11 cellular contexts compared by ENCODE assay signal in genomic region chr10:3093996-3094395, GRCh38. TPM values are rescaled to one million over a fixed set of nuclear protein-coding genes. Genes with fewer than 3 reads are reported as not detected.
A peak's percentile ranks its signal among the peaks of the same experiment; 100 is the strongest.
DNase-seq lines count a peak whose midpoint lies in the region; ATAC-seq and TF ChIP-seq lines count a peak whose summit lies in the region.
"Had no signal": no experiment of that assay in that cellular context is flagged by ENCODE, and none has a peak within 500 bp of the region (broad histone marks: within the 10 kb centered on the region; RNA-seq: fewer than 3 reads in every experiment).

No MANE protein-coding gene starts in this region.

- no peaks in the 10 kb centered on the region for H3K27me3 ChIP-seq in SK-N-SH (ENCODE audit: insufficient read depth)
- no peaks in the 10 kb centered on the region for H3K27me3 ChIP-seq in PC-9 (ENCODE audit: insufficient read depth, low read depth)
- no peaks in the 10 kb centered on the region for H3K27me3 ChIP-seq in trophoblast cell (ENCODE audit: insufficient read depth, low read length)
- H3K27me3 ChIP-seq: thyroid gland had no signal

- H4K91ac ChIP-seq in trophoblast cell (ENCODE audit: low read depth, low read length), result peak overlapping the region; percentile 57

- H3F3A ChIP-seq in SK-N-SH (replicated peaks; ENCODE audit: insufficient read depth), result peaks cover 60% of the 10 kb centered on the region
- peaks cover 48% of the 10 kb centered on the region for H3F3A ChIP-seq in PC-9 (ENCODE audit: insufficient read depth, low read depth)

- no peak for ATAC-seq in SK-N-SH treated with all-trans-retinoic acid at 6 μM for 48 hours
- ATAC-seq: esophagus mucosa had no signal

- H3K36me3 ChIP-seq in SK-N-SH (replicated peaks in 1 of 2; ENCODE audit: control insufficient read depth in 1 of 2, insufficient read depth in 2 of 2, low read length in 1 of 2), result peaks cover under 1 to 15% of the 10 kb centered on the region in 2 experiments
- H3K36me3 ChIP-seq in PC-9 (ENCODE audit: low read depth), result 0 out of 2 replicates have a peak, but pooled peaks cover 4% of the 10 kb centered on the region
- peaks cover 9 to 13% of the 10 kb centered on the region in 2 experiments for H3K36me3 ChIP-seq in trophoblast cell (ENCODE audit: control insufficient read depth in 1 of 2, insufficient read depth in 2 of 2, low read length in 2 of 2)
- H3K36me3 ChIP-seq: thyroid gland had no signal

- H3K9me2 ChIP-seq in SK-N-SH (no peaks in the 10 kb centered on the region), PC-9 (ENCODE audit: insufficient read depth) (no peaks in the 10 kb centered on the region)

- TF ChIP-seq EP300 in SK-N-SH (IDR thresholded peaks at IDR 0.05; ENCODE audit: borderline replicate concordance in 1 of 2, low read depth in 1 of 2, low read length in 1 of 2), result no peak

- no peak for TF ChIP-seq RAD21 in SK-N-SH (IDR thresholded peaks at IDR 0.05; ENCODE audit: low read length)

- intact Hi-C loops in PC-9 (cut with micrococcal nuclease; ENCODE audit: unreplicated experiment), result no loop called here

- H3K4me2 ChIP-seq in SK-N-SH, result peak overlapping the region; percentile 77
- peak overlapping the region; percentile 70 for H3K4me2 ChIP-seq in PC-9
- H3K4me2 ChIP-seq in trophoblast cell (ENCODE audit: low read length), result no peak overlapping the region

- peak overlapping the region; percentile 4 for H2BK12ac ChIP-seq in trophoblast cell (ENCODE audit: low read length)

- peak overlapping the region; percentile 32; the same call in 1 of the 2 replicates for H3K9ac ChIP-seq in SK-N-SH
- H3K9ac ChIP-seq in trophoblast cell (ENCODE audit: low read length), result no peak overlapping the region

- no peak overlapping the region for H3K4me3 ChIP-seq in SK-N-SH (ENCODE audit: low read depth in 2 of 2, low read length in 1 of 2)
- no peak overlapping the region for H3K4me3 ChIP-seq in PC-9
- H3K4me3 ChIP-seq in coronary artery, result no peak overlapping the region
- H3K4me3 ChIP-seq in trophoblast cell (ENCODE audit: low read depth, low read length), result no peak overlapping the region
- H3K4me3 ChIP-seq: thyroid gland had no signal

- DNase-seq in SK-N-SH (no peak), PC-9 (no peak), coronary artery (ENCODE audit: low spot score) (no peak), trophoblast cell (no peak), medulla oblongata (ENCODE audit: extremely low spot score) (no peak), superior temporal gyrus (ENCODE audit: extremely low spot score) (no peak), cortex of kidney (lab: John Stamatoyannopoulos, UW) (no peak)
- DNase-seq: thyroid gland had no signal

- CTCF ChIA-PET in SK-N-SH (lab: Yijun Ruan, JAX) (interaction anchor here (1.6 to 1.9 kb wide), 2 partner anchors 10 to 51 kb away, joined by 5 to 6 read pairs; no protein-coding TSS in a partner anchor), PC-9 (lab: Charles Lee) (no interaction called here)

- H3K27ac ChIP-seq in SK-N-SH (ENCODE audit: low read depth in 2 of 2, low read length in 1 of 2) (peak overlapping the region; percentile 75 to 97), PC-9 (peak overlapping the region; percentile 99), coronary artery (peak overlapping the region; percentile 50 to 88), trophoblast cell (ENCODE audit: low read depth, low read length) (peak overlapping the region; percentile 79)
- H3K27ac ChIP-seq: 22Rv1 had no signal

- no peak overlapping the region for H3K23ac ChIP-seq in trophoblast cell (ENCODE audit: low read length)

- H3K9me3 ChIP-seq in SK-N-SH (no peaks in the 10 kb centered on the region), PC-9 (ENCODE audit: insufficient read depth, low read depth) (no peaks in the 10 kb centered on the region), trophoblast cell (ENCODE audit: insufficient read depth, low read depth, low read length) (peaks cover 3% of the 10 kb centered on the region)
- H3K9me3 ChIP-seq: thyroid gland had no signal

- no peak overlapping the region for H4K12ac ChIP-seq in trophoblast cell (ENCODE audit: low read depth, low read length)

- H3K79me2 ChIP-seq in SK-N-SH (ENCODE audit: insufficient read depth) (peaks cover 77% of the 10 kb centered on the region), PC-9 (ENCODE audit: low read depth) (peaks cover 63% of the 10 kb centered on the region), trophoblast cell (ENCODE audit: control insufficient read depth, insufficient read depth, low read length, poor library complexity) (peaks cover 18% of the 10 kb centered on the region)

- H3K79me1 ChIP-seq in trophoblast cell (ENCODE audit: low read length), result peaks cover 37% of the 10 kb centered on the region

- H3K4ac ChIP-seq in trophoblast cell (ENCODE audit: low read depth, low read length), result peak overlapping the region; percentile 9

- H2AFZ ChIP-seq in SK-N-SH (ENCODE audit: low read depth) (no peak overlapping the region), PC-9 (no peak overlapping the region), trophoblast cell (ENCODE audit: insufficient read depth, low read length, poor library complexity) (no peak overlapping the region)

- H2BK120ac ChIP-seq in trophoblast cell (ENCODE audit: insufficient read depth, low read length, poor library complexity), result peak overlapping the region; percentile 12

- no peak overlapping the region for H2AK5ac ChIP-seq in trophoblast cell (ENCODE audit: low read length)

- H4K20me1 ChIP-seq in SK-N-SH (ENCODE audit: insufficient read depth) (no peaks in the 10 kb centered on the region), PC-9 (ENCODE audit: insufficient read depth) (no peaks in the 10 kb centered on the region)

- POLR2A ChIA-PET in SK-N-SH (lab: Yijun Ruan, JAX) (no interaction called here), PC-9 (lab: Charles Lee; ENCODE audit: unreplicated experiment) (interaction anchor here (0.6 kb wide), 1 partner anchor 23 kb away, joined by 14 read pairs; no protein-coding TSS in a partner anchor)

- H3K4me1 ChIP-seq in SK-N-SH (ENCODE audit: control insufficient read depth in 1 of 2, insufficient read depth in 2 of 2, low read depth in 1 of 2, low read length in 1 of 2) (peaks cover 25 to 57% of the 10 kb centered on the region in 2 experiments), PC-9 (replicated peaks; ENCODE audit: insufficient read depth) (peaks cover 64% of the 10 kb centered on the region), trophoblast cell (ENCODE audit: control insufficient read depth in 1 of 2, insufficient read depth in 2 of 2, low read length in 2 of 2) (peaks cover 34 to 49% of the 10 kb centered on the region in 2 experiments)

- 94% methylated on average over 2 of the region's 5 CpGs for WGBS in SK-N-SH (ENCODE audit: low lambda C conversion rate)
- WGBS in trophoblast cell (ENCODE audit: extremely low coverage, insufficient coverage, insufficient read length), result no CpG with 5 or more reads among the region's 5 CpGs

- H3K14ac ChIP-seq in trophoblast cell (ENCODE audit: low read length), result peak overlapping the region; percentile 12

- H2BK5ac ChIP-seq in trophoblast cell (ENCODE audit: low read depth, low read length, poor library complexity), result peak overlapping the region; percentile 36

- peak overlapping the region; percentile 5 for H4K8ac ChIP-seq in trophoblast cell (ENCODE audit: low read depth, low read length)

- TF ChIP-seq CTCF in SK-N-SH (IDR thresholded peaks at IDR 0.05) (no peak), PC-9 (conservative IDR thresholded peaks at IDR 0.05) (no peak), coronary artery (IDR thresholded peaks at IDR 0.05) (no peak)

- peak overlapping the region; percentile 19 for H3K18ac ChIP-seq in trophoblast cell (ENCODE audit: low read length)

- BruUV-seq in PC-9 (replicated peaks; lab: Mats Ljungman, UMichigan), result no TSS peak

TF ChIP-seq in SK-N-SH, 30 proteins besides CTCF, POLR2A, EP300 and RAD21 (continues in another document):
- TF ChIP-seq EZH2phosphoT487 (IDR thresholded peaks at IDR 0.05; ENCODE audit: borderline replicate concordance, low read depth), result no peak
- no peak for TF ChIP-seq GABPA (IDR thresholded peaks at IDR 0.05; ENCODE audit: low read depth)
- no peak for TF ChIP-seq JUND (IDR thresholded peaks at IDR 0.05)
- TF ChIP-seq TCF12 (IDR thresholded peaks at IDR 0.05), result no peak

TF ChIP-seq in SK-N-SH treated with all-trans-retinoic acid at 6 μM for 48 hours, 23 proteins besides CTCF, POLR2A, EP300 and RAD21:
- no peak for TF ChIP-seq ZNF8 (CRISPR knock-in tag; IDR thresholded peaks at IDR 0.05)
- no peak for TF ChIP-seq OSR1 (CRISPR knock-in tag; IDR thresholded peaks at IDR 0.05)
- TF ChIP-seq ZNF70 (CRISPR knock-in tag; IDR thresholded peaks at IDR 0.05), result no peak
- no peak for TF ChIP-seq ESRRG (CRISPR knock-in tag; IDR thresholded peaks at IDR 0.05)
- no peak for TF ChIP-seq CSDC2 (CRISPR knock-in tag; IDR thresholded peaks at IDR 0.05)
- TF ChIP-seq PPARA (CRISPR knock-in tag; IDR thresholded peaks at IDR 0.05; ENCODE audit: borderline replicate concordance), result no peak
- TF ChIP-seq PATZ1 (CRISPR knock-in tag; IDR thresholded peaks at IDR 0.05; ENCODE audit: borderline replicate concordance), result no peak

RNA-seq across cellular contexts. Expression of gene PFKP, which starts 26.6 kb away (rescaled TPM):
- 143 and 175 TPM in 2 replicates for polyA plus RNA-seq in SK-N-SH (2012; rRNA removed)
- 87.4 and 114 TPM in 2 replicates for polyA plus RNA-seq in SK-N-SH (2012; cell fraction: cytosol; rRNA removed)
- 193 and 198 TPM in 2 replicates for polyA plus RNA-seq in SK-N-SH (2012; cell fraction: nucleus; rRNA removed)
- total RNA-seq in PC-9 (2021), result 222 and 234 TPM in 2 replicates
- 229 and 243 TPM in 2 replicates for polyA plus RNA-seq in trophoblast cell (2013)
